Comparison of ENCODE assay signal across 12 cellular contexts in the genomic region with DNA sequence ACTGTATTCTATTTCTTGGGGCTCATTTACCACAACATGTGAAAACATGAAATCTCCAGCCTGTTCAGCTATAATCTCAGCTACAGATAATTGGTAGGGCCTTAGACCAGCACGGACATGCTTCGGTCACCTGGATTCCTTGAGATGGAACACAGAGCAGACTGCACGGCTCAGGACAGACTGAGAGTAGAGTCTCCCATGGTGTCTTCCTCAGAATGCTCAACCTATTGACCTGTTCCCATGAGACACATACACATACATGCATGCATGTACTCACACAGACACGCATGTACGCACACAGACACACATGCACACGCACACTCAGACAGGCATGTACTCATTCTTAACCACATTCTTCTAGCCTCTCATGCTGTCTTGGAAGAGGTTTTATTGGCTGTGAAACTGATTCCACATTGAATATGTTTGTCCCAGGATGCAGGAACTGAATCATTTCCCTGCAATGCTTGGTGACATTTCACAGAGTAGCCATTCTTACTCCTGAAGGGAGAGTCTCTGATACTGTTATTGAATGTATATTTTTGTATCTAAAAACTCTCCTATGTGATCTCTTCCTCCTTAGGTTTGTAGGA. TPM values are rescaled to one million over a fixed set of nuclear protein-coding genes. Genes with fewer than 3 reads are reported as not detected.
DNase-seq lines count a peak whose midpoint lies in the region; ATAC-seq and TF ChIP-seq lines count a peak whose summit lies in the region.
"Had no signal": no experiment of that assay in that cellular context is flagged by ENCODE, and none has a peak within 500 bp of the region (broad histone marks: within the 10 kb centered on the region; RNA-seq: fewer than 3 reads in every experiment).

No MANE protein-coding gene starts in this region.

- no peak for TF ChIP-seq CTCF in left ventricle myocardium inferior (IDR thresholded peaks at IDR 0.05; ENCODE audit: borderline replicate concordance)
- no peak for TF ChIP-seq CTCF in cardiac fibroblast (IDR thresholded peaks at IDR 0.05; ENCODE audit: low read depth, low read length)
- TF ChIP-seq CTCF in vagina (IDR thresholded peaks at IDR 0.05) = no peak

- no peak for TF ChIP-seq POLR2A in vagina (IDR thresholded peaks at IDR 0.05)

- H3K9me3 ChIP-seq in left ventricle myocardium inferior (replicated peaks) (no peaks in the 10 kb centered on the region), vagina (no peaks in the 10 kb centered on the region)
- H3K9me3 ChIP-seq: mucosa of descending colon had no signal

- ATAC-seq in Right ventricle myocardium superior (ENCODE audit: poor library complexity) = no peak
- ATAC-seq: mucosa of descending colon had no signal

- H3K36me3 ChIP-seq in left ventricle myocardium inferior (no peaks in the 10 kb centered on the region), vagina (no peaks in the 10 kb centered on the region)

- peaks cover 25% of the 10 kb centered on the region for H3K4me1 ChIP-seq in left ventricle myocardium inferior
- peaks cover 27% of the 10 kb centered on the region for H3K4me1 ChIP-seq in vagina

- H3K27me3 ChIP-seq in left ventricle myocardium inferior (ENCODE audit: low read depth) = no peaks in the 10 kb centered on the region
- no peaks in the 10 kb centered on the region for H3K27me3 ChIP-seq in vagina

- DNase-seq in left ventricle myocardium inferior = no peak
- no peak for DNase-seq in Right ventricle myocardium superior
- DNase-seq in cardiac fibroblast (ENCODE audit: low read depth in 2 of 2) = peak; percentile 74 to 94
- DNase-seq in kidney tubule cell (ENCODE audit: low spot score) = peak; percentile 76
- no peak for DNase-seq in vagina (ENCODE audit: extremely low spot score in 2 of 2)
- no peak for DNase-seq in NCI-H1930 (lab: John Stamatoyannopoulos, UW)
- no peak for DNase-seq in middle frontal gyrus (ENCODE audit: extremely low spot score, low spot score)
- DNase-seq in stimulated activated CD4-positive, alpha-beta T cell treated with anti-CD3 and anti-CD28 coated beads, Interleukin-2, amount 100 ng/mL, for 24 hours = no peak
- DNase-seq: activated T-cell treated with anti-CD3 and anti-CD28 coated beads, Interleukin-2, amount 50 U/mL, for 24 hours; GDM1; mucosa of descending colon; NCI-H187 treated with DMSO at 0.1 percent for 48 hours had no signal

- H3K27ac ChIP-seq in left ventricle myocardium inferior (replicated peaks) (peak overlapping the region; percentile 50), vagina (peak overlapping the region; percentile 53)

- intact Hi-C loops in left ventricle myocardium inferior (cut with micrococcal nuclease) = no loop called here
- intact Hi-C loops in Right ventricle myocardium superior (cut with DNase I) = no loop called here
- intact Hi-C loops in vagina (cut with DNase I) = no loop called here

- H3K4me3 ChIP-seq in left ventricle myocardium inferior = no peak overlapping the region
- H3K4me3 ChIP-seq in cardiac fibroblast (replicated peaks in 1 of 2; ENCODE audit: low read depth in 2 of 2, low read length in 2 of 2) = no peak overlapping the region
- H3K4me3 ChIP-seq in vagina = no peak overlapping the region
- H3K4me3 ChIP-seq: mucosa of descending colon had no signal

RNA-seq across cellular contexts. Expression of gene BZW1, which starts 23.5 kb away (rescaled TPM):
- 63.2 TPM for total RNA-seq in left ventricle myocardium inferior
- total RNA-seq in Right ventricle myocardium superior = 72.2 TPM
- 128 TPM for total RNA-seq in vagina

Comparison
In these comparisons a context has a peak if more than half of its experiments do, and no peak if none do; other contexts are left out.
1. DNase-seq: peak in cardiac fibroblast (2 of 2) and kidney tubule cell (single experiment); none in left ventricle myocardium inferior (single experiment), Right ventricle myocardium superior (single experiment), vagina (0 of 2), NCI-H1930 (0 of 2), middle frontal gyrus (single experiment) and stimulated activated CD4-positive, alpha-beta T cell treated with anti-CD3 and anti-CD28 coated beads, Interleukin-2, amount 100 ng/mL, for 24 hours (0 of 2).